Comparison of ENCODE assay signal across 8 cellular contexts in genomic region chr13:50123862-50124535, GRCh38.
DNase-seq lines count a peak whose midpoint lies in the region; ATAC-seq and TF ChIP-seq lines count a peak whose summit lies in the region.

No MANE protein-coding gene starts in this region.

- ATAC-seq in GM18909 (IDR thresholded peaks at IDR 0.05; ENCODE audit: poor library complexity, unreplicated experiment) (peak; percentile 73), HG03108 (IDR thresholded peaks at IDR 0.05; ENCODE audit: unreplicated experiment) (peak; percentile 64)

- peak overlapping the region; percentile 98 for H3K4me3 ChIP-seq in choroid plexus epithelial cell (ENCODE audit: low read depth, low read length)

- DNase-seq in AG08396 (ENCODE audit: low spot score) = peak; percentile 98
- peak; percentile 41 for DNase-seq in NCI-H345 (lab: John Stamatoyannopoulos, UW)
- DNase-seq in activated CD4-positive, alpha-beta T cell treated with anti-CD3 and anti-CD28 coated beads for 1 hour = peak; percentile 58
- peak; percentile 98 for DNase-seq in choroid plexus epithelial cell (ENCODE audit: low read depth)
- DNase-seq in left kidney (ENCODE audit: low read depth, low spot score) = peak; percentile 96
- peak; percentile 62 for DNase-seq in stimulated activated CD4-positive, alpha-beta T cell treated with anti-CD3 and anti-CD28 coated beads, Interleukin-2, amount 100 ng/mL, for 4 hours (ENCODE audit: low read depth)

- TF ChIP-seq CTCF in choroid plexus epithelial cell (conservative IDR thresholded peaks at IDR 0.05; ENCODE audit: low read depth, low read length) = no peak

Comparison
In these comparisons a context has a peak if more than half of its experiments do, and no peak if none do; other contexts are left out.
1. Peak in every context shown above with its lines: DNase-seq, ATAC-seq and H3K4me3 ChIP-seq.
2. DNase-seq: peak in every context shown above with its lines; median percentile 98 in AG08396; 98 in choroid plexus epithelial cell; 96 in left kidney; 62 in stimulated activated CD4-positive, alpha-beta T cell treated with anti-CD3 and anti-CD28 coated beads, Interleukin-2, amount 100 ng/mL, for 4 hours; 58 in activated CD4-positive, alpha-beta T cell treated with anti-CD3 and anti-CD28 coated beads for 1 hour; 41 in NCI-H345.